In genomic region chr10:97542169-97543024, GRCh38 we compare ENCODE assay signal across 9 cellular contexts. TPM values are rescaled to one million over a fixed set of nuclear protein-coding genes. Genes with fewer than 3 reads are reported as not detected.
DNase-seq lines count a peak whose midpoint lies in the region; ATAC-seq and TF ChIP-seq lines count a peak whose summit lies in the region.
"Had no signal": no experiment of that assay in that cellular context is flagged by ENCODE, and none has a peak within 500 bp of the region (broad histone marks: within the 10 kb centered on the region; RNA-seq: fewer than 3 reads in every experiment).

No MANE protein-coding gene starts in this region.

- peaks cover 35 to 45% of the 10 kb centered on the region in 2 experiments for H3K4me1 Mint-ChIP-seq in H9

- H3K27ac ChIP-seq in H9 (ENCODE audit: insufficient read length, low read depth, low read length), result no peak overlapping the region
- H3K27ac ChIP-seq in liver (ENCODE audit: low read depth in 1 of 2, low read length in 2 of 2), result peak overlapping the region; percentile 26 to 69
- H3K27ac ChIP-seq: VCaP had no signal

- H2AFZ ChIP-seq in H9 (ENCODE audit: low read length), result no peak overlapping the region

- H3K9me3 ChIP-seq in H9 (ENCODE audit: control insufficient read depth, low read depth, low read length), result no peaks in the 10 kb centered on the region
- H3K9me3 ChIP-seq in liver (ENCODE audit: control insufficient read depth in 4 of 4, low read length in 3 of 4), result no peaks in the 10 kb centered on the region

- TF ChIP-seq CTCF in H9 (conservative IDR thresholded peaks at IDR 0.05), result no peak
- no peak for TF ChIP-seq CTCF in choroid plexus epithelial cell (conservative IDR thresholded peaks at IDR 0.05; ENCODE audit: low read depth, low read length)
- TF ChIP-seq CTCF in liver (IDR thresholded peaks at IDR 0.05; ENCODE audit: low read depth, low read length, missing input control), result no peak

- H3K23ac ChIP-seq in H9 (ENCODE audit: insufficient read length, low read depth, low read length), result no peak overlapping the region

- ATAC-seq in HG03159 (IDR thresholded peaks at IDR 0.05; ENCODE audit: unreplicated experiment) (no peak), HG03280 (IDR thresholded peaks at IDR 0.05; ENCODE audit: unreplicated experiment) (no peak)

- no peaks in the 10 kb centered on the region for H3K79me1 ChIP-seq in H9 (ENCODE audit: insufficient read depth, low read depth, low read length, poor library complexity, severe bottlenecking)

- no peak overlapping the region for H2AK5ac ChIP-seq in H9 (ENCODE audit: insufficient read length, low read length)

- no peaks in the 10 kb centered on the region; the same call in 1 of the 2 replicates for H3K4me1 ChIP-seq in H9 (ENCODE audit: insufficient read depth, low read length)
- peaks cover 0 to 2% (median 0%) of the 10 kb centered on the region in 4 donors for H3K4me1 ChIP-seq in liver (ENCODE audit: control insufficient read depth in 4 of 4, insufficient read depth in 4 of 4, low read length in 3 of 4)

- H2BK5ac ChIP-seq in H9 (ENCODE audit: insufficient read length, low read length), result no peak overlapping the region

- H3K9me3 Mint-ChIP-seq in H9, result no peaks in the 10 kb centered on the region

- H3K9ac ChIP-seq in H9 (ENCODE audit: extremely low read depth, insufficient read length, low read length) (no peak overlapping the region), liver (ENCODE audit: low read depth in 1 of 2, low read length in 2 of 2) (no peak overlapping the region)

- no peak overlapping the region for H2BK12ac ChIP-seq in H9 (ENCODE audit: insufficient read length, low read depth, low read length)

- H2BK120ac ChIP-seq in H9 (ENCODE audit: low read depth, low read length, poor library complexity, severe bottlenecking), result no peak overlapping the region

- no peak overlapping the region for H3K4me3 ChIP-seq in choroid plexus epithelial cell (ENCODE audit: low read depth, low read length)
- H3K4me3 ChIP-seq in liver (ENCODE audit: low read depth in 1 of 3, low read length in 3 of 3), result no peak overlapping the region

- DNase-seq in H9 (peak; percentile 73), SW480 (ENCODE audit: low spot score) (peak; percentile 84), choroid plexus epithelial cell (ENCODE audit: low read depth) (peak; percentile 89), cortex of kidney (lab: John Stamatoyannopoulos, UW) (no peak)
- peak; percentile 44 to 64 for DNase-seq in stimulated activated CD4-positive, alpha-beta T cell treated with anti-CD3 and anti-CD28 coated beads, Interleukin-4, amount 100 ng/mL, for 4 hours

- no peak overlapping the region for H4K91ac ChIP-seq in H9 (ENCODE audit: insufficient read length, low read depth, low read length)

- peak overlapping the region; percentile 58 for H3K18ac ChIP-seq in H9 (ENCODE audit: insufficient read length, low read depth, low read length)

- peak overlapping the region; percentile 59 to 98 (median 92); a peak in 4 of 7 replicates for H3K27ac Mint-ChIP-seq in H9

- no peak overlapping the region for H4K8ac ChIP-seq in H9 (replicated peaks; ENCODE audit: insufficient read length, low read depth, low read length)

- no peak overlapping the region; a peak in 1 of 5 replicates for H3K4me3 Mint-ChIP-seq in H9

- no peak overlapping the region for H3K56ac ChIP-seq in H9 (ENCODE audit: insufficient read length, low read depth, low read length)

- H3K4ac ChIP-seq in H9 (ENCODE audit: low read depth, low read length), result no peak overlapping the region

- no peak overlapping the region for H2BK20ac ChIP-seq in H9 (ENCODE audit: low read depth, low read length, poor library complexity, severe bottlenecking)

- no peaks in the 10 kb centered on the region for H3K27me3 Mint-ChIP-seq in H9 (ENCODE audit: low read depth)

- H2BK15ac ChIP-seq in H9 (ENCODE audit: low read depth, low read length), result no peak overlapping the region

- H3K4me2 ChIP-seq in H9 (ENCODE audit: insufficient read depth, insufficient read length, low read length), result no peak overlapping the region

- H3K14ac ChIP-seq in H9 (ENCODE audit: insufficient read depth, low read length), result no peak overlapping the region

- no peaks in the 10 kb centered on the region; the same call in 1 of the 2 replicates for H3K79me2 ChIP-seq in H9 (ENCODE audit: insufficient read depth, low read length)

- H4K5ac ChIP-seq in H9 (ENCODE audit: insufficient read length, low read depth, low read length), result no peak overlapping the region

- no peaks in the 10 kb centered on the region; a peak in 1 of 7 replicates for H3K36me3 Mint-ChIP-seq in H9 (ENCODE audit: insufficient read depth in 1 of 3, low read depth in 3 of 3)

- no peak for TF ChIP-seq RAD21 in liver (IDR thresholded peaks at IDR 0.05)

- H3K23me2 ChIP-seq in H9 (ENCODE audit: insufficient read length, low read depth, low read length, poor library complexity, severe bottlenecking), result no peaks in the 10 kb centered on the region

- WGBS in H9 (ENCODE audit: extremely low coverage, insufficient read length, low lambda C conversion rate), result no CpG with 5 or more reads among the region's 9 CpGs
- 89% methylated on average over 9 of the region's 9 CpGs for WGBS in liver

- H3T11ph ChIP-seq in H9 (ENCODE audit: low read length), result no peak overlapping the region

- no peaks in the 10 kb centered on the region for H4K20me1 ChIP-seq in H9 (ENCODE audit: control insufficient read depth, insufficient read depth, insufficient read length)

- peaks cover 0 to 2% (median 0%) of the 10 kb centered on the region in 4 donors for H3K36me3 ChIP-seq in liver (ENCODE audit: control insufficient read depth in 4 of 4, insufficient read depth in 3 of 4, low read depth in 1 of 4, low read length in 3 of 4)

- no peaks in the 10 kb centered on the region for H3K27me3 ChIP-seq in H9 (ENCODE audit: insufficient read depth, low read length)
- no peaks in the 10 kb centered on the region for H3K27me3 ChIP-seq in liver (ENCODE audit: control insufficient read depth in 4 of 4, insufficient read depth in 4 of 4, low read length in 3 of 4)

TF ChIP-seq in liver, 16 proteins besides CTCF, POLR2A, EP300 and RAD21 (continues in another document):
- TF ChIP-seq YY1 (IDR thresholded peaks at IDR 0.05), result no peak
- TF ChIP-seq ZBTB33 (IDR thresholded peaks at IDR 0.05), result no peak
- no peak for TF ChIP-seq GABPA (IDR thresholded peaks at IDR 0.05 in 1 of 2, conservative IDR thresholded peaks at IDR 0.05 in 1 of 2)
- no peak for TF ChIP-seq FOXA1 (IDR thresholded peaks at IDR 0.05)
- no peak for TF ChIP-seq ATF3 (IDR thresholded peaks at IDR 0.05)
- no peak for TF ChIP-seq EGR1 (IDR thresholded peaks at IDR 0.05; ENCODE audit: low read depth in 2 of 2)
- TF ChIP-seq JUND (IDR thresholded peaks at IDR 0.05), result no peak
- TF ChIP-seq HNF4G (IDR thresholded peaks at IDR 0.05), result no peak
- no peak for TF ChIP-seq NR2F2 (IDR thresholded peaks at IDR 0.05)
- no peak for TF ChIP-seq HNF4A (conservative IDR thresholded peaks at IDR 0.05)
- no peak for TF ChIP-seq MAX (IDR thresholded peaks at IDR 0.05)

RNA-seq across cellular contexts. Expression of gene ANKRD2, which starts 30.2 kb away (rescaled TPM):
- total RNA-seq in H9 (2021), result not detected in 2 replicates
- not detected for total RNA-seq in liver
- polyA plus RNA-seq in liver, result not detected

RNA-seq across cellular contexts. Expression of gene HOGA1, which starts 41.8 kb away (rescaled TPM):
- 0.72 and 0.79 TPM in 2 replicates for total RNA-seq in H9 (2021)
- 10 to 100 TPM; 21.7 to 21.8 TPM for total RNA-seq in liver
- 10 to 100 TPM; 23.8 to 31.4 TPM for polyA plus RNA-seq in liver

RNA-seq across cellular contexts. Expression of gene UBTD1, which starts 43.7 kb away (rescaled TPM):
- total RNA-seq in H9 (2021), result 18.1 and 19.0 TPM in 2 replicates
- 1 to 10 TPM; 2.7 to 9.5 TPM for total RNA-seq in liver
- 10 to 100 TPM in 1 of 2 donors, 1 to 10 TPM in 1; 9.2 to 11.0 TPM for polyA plus RNA-seq in liver

RNA-seq across cellular contexts. Expression of gene MMS19, which starts 44.2 kb away (rescaled TPM):
- total RNA-seq in H9 (2021) (102 and 104 TPM in 2 replicates), liver (10 to 100 TPM; 28.9 to 29.1 TPM)
- polyA plus RNA-seq in liver, result 10 to 100 TPM; 15.0 to 19.4 TPM

RNA-seq across cellular contexts. Expression of gene C10orf62, which starts 47.1 kb away (rescaled TPM):
- total RNA-seq in H9 (2021) (0.31 TPM in 1 of 2 replicates, not detected in the other), liver (1 to 10 TPM in 1 of 2 donors, under 1 TPM in 1; 0.56 to 3.0 TPM)
- polyA plus RNA-seq in liver, result under 1 TPM; 0.16 to 0.26 TPM

Comparison
In these comparisons a context has a peak if more than half of its experiments do, and no peak if none do; other contexts are left out.
1. RNA of gene HOGA1, which starts 41.8 kb away (total RNA-seq): 21.7 to 21.8 TPM in liver; 0.72 to 0.79 TPM in H9; every median in the first group is over 10 times any median in the second.